Comparison of ENCODE assay signal across 33 cellular contexts in genomic region chr19:42045575-42045974, GRCh38. TPM values are rescaled to one million over a fixed set of nuclear protein-coding genes. Genes with fewer than 3 reads are reported as not detected.
"Had no signal": no experiment of that assay in that cellular context is flagged by ENCODE, and none has a peak within 500 bp of the region (broad histone marks: within the 10 kb centered on the region; RNA-seq: fewer than 3 reads in every experiment).

No MANE protein-coding gene starts in this region.

- H3K27ac Mint-ChIP-seq: activated B cell treated with CpG ODN at 0.5 μM for 24 hours; activated CD8-positive, alpha-beta T cell treated with anti-CD3 and anti-CD28 coated beads for 36 hours; activated naive CD8-positive, alpha-beta T cell; activated T-helper 17 cell treated with anti-CD3 and anti-CD28 coated beads, Interleukin-2, amount 50 U/mL, for 72 hours; dendritic cell treated with granulocyte-macrophage colony-stimulating factor and Interleukin-4, amounts not matched to agents 40 ng/mL and 50 ng/mL, for 4 days; effector memory CD8-positive, alpha-beta T cell; T-helper 17 cell; T-helper 2 cell treated with Interferon-gamma antibody and Interleukin-4, amounts not matched to agents 5 μg/mL and 100 μg/mL, for 36 hours had no signal

- H3K9me3 Mint-ChIP-seq: activated B cell treated with CpG ODN at 0.5 μM for 24 hours; activated CD8-positive, alpha-beta T cell treated with anti-CD3 and anti-CD28 coated beads for 36 hours; activated T-cell treated with anti-CD3 and anti-CD28 coated beads, Interleukin-2, amount 50 U/mL, for 4 hours; activated T-helper 17 cell treated with anti-CD3 and anti-CD28 coated beads, Interleukin-2, amount 50 U/mL, for 72 hours; central memory CD8-positive, alpha-beta T cell; dendritic cell treated with granulocyte-macrophage colony-stimulating factor and Interleukin-4, amounts not matched to agents 40 ng/mL and 50 ng/mL, for 4 days; effector memory CD8-positive, alpha-beta T cell; T-helper 2 cell treated with Interferon-gamma antibody and Interleukin-4, amounts not matched to agents 5 μg/mL and 100 μg/mL, for 36 hours had no signal

- H3K27ac ChIP-seq: body of pancreas, breast epithelium, cardiac muscle cell, coronary artery, esophagus muscularis mucosa, foreskin keratinocyte, gastrocnemius medialis had no signal

- ATAC-seq: activated CD4-positive, CD25-positive, alpha-beta regulatory T cell treated with anti-CD3 and anti-CD28 coated beads, Interleukin-2, amount 50 U/mL, for 24 hours; activated CD8-positive, alpha-beta T cell treated with anti-CD3 and anti-CD28 coated beads for 36 hours; activated T-cell treated with anti-CD3 and anti-CD28 coated beads, Interleukin-2, amount 50 U/mL, for 4 hours; activated T-helper 17 cell treated with anti-CD3 and anti-CD28 coated beads, Interleukin-2, amount 50 U/mL, for 72 hours; body of pancreas; effector memory CD8-positive, alpha-beta T cell; foreskin keratinocyte; gastrocnemius medialis; T-helper 17 cell had no signal

- H3K36me3 Mint-ChIP-seq: activated naive CD8-positive, alpha-beta T cell had no signal

- H3K4me3 ChIP-seq: body of pancreas, breast epithelium, cardiac muscle cell, coronary artery, esophagus muscularis mucosa, gastrocnemius medialis had no signal

- DNase-seq: activated B cell treated with CpG ODN at 0.5 μM for 24 hours; activated CD4-positive, alpha-beta T cell treated with anti-CD3 and anti-CD28 coated beads for 48 hours; activated CD4-positive, alpha-beta T cell treated with anti-CD3 and anti-CD28 coated beads, Interleukin-2, amount 50 U/mL, for 1 hour; activated CD4-positive, alpha-beta T cell treated with anti-CD3 and anti-CD28 coated beads, Interleukin-2, amount 50 U/mL, for 48 hours; activated CD8-positive, alpha-beta memory T cell treated with anti-CD3 and anti-CD28 coated beads for 24 hours; activated CD8-positive, alpha-beta T cell treated with anti-CD3 and anti-CD28 coated beads for 36 hours; activated effector memory CD4-positive, alpha-beta T cell treated with Interleukin-2 at 50 U/mL for 16 hours; activated gamma-delta T cell treated with Interleukin-2 at 50 U/mL for 16 hours; activated naive CD4-positive, alpha-beta T cell treated with anti-CD3 and anti-CD28 coated beads, Interleukin-2, amount 50 U/mL, for 16 hours; activated naive CD4-positive, alpha-beta T cell treated with Interleukin-2 at 50 U/mL for 16 hours; activated T-cell treated with anti-CD3 and anti-CD28 coated beads, Interleukin-2, amount 50 U/mL, for 4 hours; amniotic stem cell; aorta; body of pancreas; effector CD4-positive, alpha-beta T cell; effector memory CD8-positive, alpha-beta T cell; erythroblast; foreskin keratinocyte; gastrocnemius medialis; T-helper 1 cell; T-helper 17 cell; T1000; WERI-Rb-1 had no signal

- H3K27me3 ChIP-seq: body of pancreas, breast epithelium, cardiac muscle cell, esophagus muscularis mucosa, gastrocnemius medialis had no signal

- H3K36me3 ChIP-seq: breast epithelium, cardiac muscle cell, gastrocnemius medialis had no signal

- H3K4me1 ChIP-seq: body of pancreas, breast epithelium, esophagus muscularis mucosa, gastrocnemius medialis had no signal

- H3K4me3 Mint-ChIP-seq: activated B cell treated with CpG ODN at 0.5 μM for 24 hours; activated CD8-positive, alpha-beta T cell treated with anti-CD3 and anti-CD28 coated beads for 36 hours; activated naive CD8-positive, alpha-beta T cell; activated T-cell treated with anti-CD3 and anti-CD28 coated beads, Interleukin-2, amount 50 U/mL, for 4 hours; activated T-helper 17 cell treated with anti-CD3 and anti-CD28 coated beads, Interleukin-2, amount 50 U/mL, for 72 hours; central memory CD8-positive, alpha-beta T cell; dendritic cell treated with granulocyte-macrophage colony-stimulating factor and Interleukin-4, amounts not matched to agents 40 ng/mL and 50 ng/mL, for 4 days; effector memory CD8-positive, alpha-beta T cell; T-helper 17 cell; T-helper 2 cell treated with Interferon-gamma antibody and Interleukin-4, amounts not matched to agents 5 μg/mL and 100 μg/mL, for 36 hours had no signal

- H3K27me3 Mint-ChIP-seq: activated CD8-positive, alpha-beta T cell treated with anti-CD3 and anti-CD28 coated beads for 36 hours; activated naive CD8-positive, alpha-beta T cell; dendritic cell treated with granulocyte-macrophage colony-stimulating factor and Interleukin-4, amounts not matched to agents 40 ng/mL and 50 ng/mL, for 4 days had no signal

RNA-seq across cellular contexts. Expression of gene ATP1A3, which starts 51.5 kb away (rescaled TPM):
- total RNA-seq: aorta, breast epithelium, gastrocnemius medialis had no signal
